In genomic region chr1:16173447-16174260, GRCh38 we compare ENCODE assay signal across 1 cellular context.
TF ChIP-seq lines count a peak whose summit lies in the region.

No MANE protein-coding gene starts in this region.

TF ChIP-seq in K562, 482 proteins besides CTCF, POLR2A, EP300 and RAD21 (continued from another document):
- TF ChIP-seq VEZF1 (CRISPR knock-in tag; IDR thresholded peaks at IDR 0.05) (0 out of 2 replicates have a peak, but pooled peaks have one; percentile 11), TEAD1 (CRISPR knock-in tag; IDR thresholded peaks at IDR 0.05) (peak in 1 of 2 experiments; percentile 78; a peak in 1 of 4 replicates), GATAD2A (IDR thresholded peaks at IDR 0.05) (0 out of 2 replicates have a peak, but pooled peaks have one; percentile 15), FOXM1 (IDR thresholded peaks at IDR 0.05; ENCODE audit: low read depth) (no peak), FOXM1 (CRISPR knock-in tag; IDR thresholded peaks at IDR 0.05; ENCODE audit: low read depth) (0 out of 2 replicates have a peak, but pooled peaks have one; percentile 52), ZBTB7A (IDR thresholded peaks at IDR 0.05; ENCODE audit: borderline replicate concordance, control insufficient read depth, low read depth, low read length) (peak; percentile 16; the same call in 1 of the 2 replicates), USF1 (CRISPR knock-in tag; IDR thresholded peaks at IDR 0.05) (peak; percentile 32; the same call in 1 of the 2 replicates)
